ENCODE assay signal across 8 cellular contexts in genomic region chr4:169658970-169659735, GRCh38. TPM values are rescaled to one million over a fixed set of nuclear protein-coding genes. Genes with fewer than 3 reads are reported as not detected.
DNase-seq lines count a peak whose midpoint lies in the region; ATAC-seq and TF ChIP-seq lines count a peak whose summit lies in the region.

No MANE protein-coding gene starts in this region.

- no peaks in the 10 kb centered on the region for H3K27me3 Mint-ChIP-seq in activated naive CD4-positive, alpha-beta T cell treated with anti-CD3 and anti-CD28 coated beads for 36 hours (ENCODE audit: low read depth)
- H3K27me3 Mint-ChIP-seq in activated T-helper 2 cell treated with anti-CD3 and anti-CD28 coated beads, Interferon-gamma antibody, Interleukin-2, Interleukin-4, amounts not matched to agents 10 μg/mL and 5 μg/mL and 100 μg/mL, durations not matched to agents 14 hours and 24 hours and 36 hours (ENCODE audit: low read depth), result no peaks in the 10 kb centered on the region

- H3K36me3 ChIP-seq in left lung (no peaks in the 10 kb centered on the region), tibial nerve (no peaks in the 10 kb centered on the region)

- H3K27ac Mint-ChIP-seq in activated naive CD4-positive, alpha-beta T cell treated with anti-CD3 and anti-CD28 coated beads for 36 hours, result peak overlapping the region; percentile 95
- peak overlapping the region; percentile 78 for H3K27ac Mint-ChIP-seq in activated T-helper 2 cell treated with anti-CD3 and anti-CD28 coated beads, Interferon-gamma antibody, Interleukin-2, Interleukin-4, amounts not matched to agents 10 μg/mL and 5 μg/mL and 100 μg/mL, durations not matched to agents 14 hours and 24 hours and 36 hours

- H3K4me1 Mint-ChIP-seq in activated naive CD4-positive, alpha-beta T cell treated with anti-CD3 and anti-CD28 coated beads for 36 hours (ENCODE audit: low read depth), result peaks cover 26% of the 10 kb centered on the region
- H3K4me1 Mint-ChIP-seq in activated T-helper 2 cell treated with anti-CD3 and anti-CD28 coated beads, Interferon-gamma antibody, Interleukin-2, Interleukin-4, amounts not matched to agents 10 μg/mL and 5 μg/mL and 100 μg/mL, durations not matched to agents 14 hours and 24 hours and 36 hours (ENCODE audit: low read depth), result peaks cover 24% of the 10 kb centered on the region

- WGBS in tibial nerve, 2 donors, result 49% methylated on average over 6 of the region's 6 CpGs

- TF ChIP-seq EP300 in tibial nerve (IDR thresholded peaks at IDR 0.05), result no peak

- CTCF ChIA-PET in activated naive CD4-positive, alpha-beta T cell treated with anti-CD3 and anti-CD28 coated beads for 36 hours (lab: Charles Lee), result interaction anchor here (0.7 to 4.0 kb wide), 5 partner anchors 9 to 115 kb away, joined by 3 to 18 read pairs (median 5); partner anchors contain the start of genes CLCN3 and NEK1

- no peaks in the 10 kb centered on the region for H3K27me3 ChIP-seq in left lung
- no peaks in the 10 kb centered on the region for H3K27me3 ChIP-seq in tibial nerve

- no peaks in the 10 kb centered on the region for H3K9me3 Mint-ChIP-seq in activated naive CD4-positive, alpha-beta T cell treated with anti-CD3 and anti-CD28 coated beads for 36 hours
- H3K9me3 Mint-ChIP-seq in activated T-helper 2 cell treated with anti-CD3 and anti-CD28 coated beads, Interferon-gamma antibody, Interleukin-2, Interleukin-4, amounts not matched to agents 10 μg/mL and 5 μg/mL and 100 μg/mL, durations not matched to agents 14 hours and 24 hours and 36 hours, result no peaks in the 10 kb centered on the region

- H3K4me1 ChIP-seq in left lung, result peaks cover 5 to 18% of the 10 kb centered on the region in 2 donors
- H3K4me1 ChIP-seq in tibial nerve, result peaks cover 0 to 44% (median 2%) of the 10 kb centered on the region in 4 donors

- TF ChIP-seq CTCF in left lung (IDR thresholded peaks at IDR 0.05), result no peak
- no peak for TF ChIP-seq CTCF in tibial nerve (IDR thresholded peaks at IDR 0.05)

- H3K27ac ChIP-seq in left lung (peak overlapping the region; percentile 77 to 89), tibial nerve (peak overlapping the region; percentile 79 to 89 (median 84))

- intact Hi-C loops in activated naive CD4-positive, alpha-beta T cell treated with anti-CD3 and anti-CD28 coated beads for 36 hours (cut with micrococcal nuclease), result no loop called here
- intact Hi-C loops in activated T-helper 2 cell treated with anti-CD3 and anti-CD28 coated beads, Interferon-gamma antibody, Interleukin-2, Interleukin-4, amounts not matched to agents 10 μg/mL and 5 μg/mL and 100 μg/mL, durations not matched to agents 14 hours and 24 hours and 36 hours (cut with micrococcal nuclease), result no loop called here
- intact Hi-C loops in left lung (cut with DNase I), result no loop called here

- no peak overlapping the region for H3K4me3 ChIP-seq in left lung
- peak overlapping the region in 3 of 4 donors; percentile 26 to 54 (median 45) for H3K4me3 ChIP-seq in tibial nerve

- H3K9me3 ChIP-seq in left lung (no peaks in the 10 kb centered on the region), tibial nerve (no peaks in the 10 kb centered on the region)

- peaks cover 9% of the 10 kb centered on the region for H3K36me3 Mint-ChIP-seq in activated naive CD4-positive, alpha-beta T cell treated with anti-CD3 and anti-CD28 coated beads for 36 hours (ENCODE audit: low read depth)
- peaks cover 6% of the 10 kb centered on the region for H3K36me3 Mint-ChIP-seq in activated T-helper 2 cell treated with anti-CD3 and anti-CD28 coated beads, Interferon-gamma antibody, Interleukin-2, Interleukin-4, amounts not matched to agents 10 μg/mL and 5 μg/mL and 100 μg/mL, durations not matched to agents 14 hours and 24 hours and 36 hours (ENCODE audit: low read depth)

- no peak for ATAC-seq in left lung
- no peak for ATAC-seq in GM21381 (IDR thresholded peaks at IDR 0.05; ENCODE audit: unreplicated experiment)
- no peak for ATAC-seq in HG03354 (IDR thresholded peaks at IDR 0.05; ENCODE audit: poor library complexity, severe bottlenecking, unreplicated experiment)

- DNase-seq in activated naive CD4-positive, alpha-beta T cell treated with anti-CD3 and anti-CD28 coated beads for 36 hours, result no peak
- DNase-seq in activated naive CD4-positive, alpha-beta T cell treated with anti-CD3 and anti-CD28 coated beads, Interleukin-2, amount 50 U/mL, for 16 hours, result no peak
- DNase-seq in activated T-helper 2 cell treated with anti-CD3 and anti-CD28 coated beads, Interferon-gamma antibody, Interleukin-2, Interleukin-4, amounts not matched to agents 10 μg/mL and 5 μg/mL and 100 μg/mL, durations not matched to agents 14 hours and 24 hours and 36 hours (ENCODE audit: low spot score), result no peak
- no peak for DNase-seq in left lung
- no peak for DNase-seq in tibial nerve (ENCODE audit: low spot score in 2 of 2)
- no peak for DNase-seq in NCI-H1048 (lab: John Stamatoyannopoulos, UW)

- H3K4me3 Mint-ChIP-seq in activated naive CD4-positive, alpha-beta T cell treated with anti-CD3 and anti-CD28 coated beads for 36 hours, result no peak overlapping the region
- peak overlapping the region; percentile 30 for H3K4me3 Mint-ChIP-seq in activated T-helper 2 cell treated with anti-CD3 and anti-CD28 coated beads, Interferon-gamma antibody, Interleukin-2, Interleukin-4, amounts not matched to agents 10 μg/mL and 5 μg/mL and 100 μg/mL, durations not matched to agents 14 hours and 24 hours and 36 hours (ENCODE audit: low read depth)

- no peak for TF ChIP-seq POLR2A in tibial nerve (IDR thresholded peaks at IDR 0.05)

RNA-seq across cellular contexts. Expression of gene CLCN3, which starts 38.8 kb away (rescaled TPM):
- 10 to 100 TPM; 17.4 to 18.4 TPM for total RNA-seq in activated naive CD4-positive, alpha-beta T cell treated with anti-CD3 and anti-CD28 coated beads for 36 hours
- total RNA-seq in activated T-helper 2 cell treated with anti-CD3 and anti-CD28 coated beads, Interferon-gamma antibody, Interleukin-2, Interleukin-4, amounts not matched to agents 10 μg/mL and 5 μg/mL and 100 μg/mL, durations not matched to agents 14 hours and 24 hours and 36 hours, result 23.8 and 25.6 TPM in 2 replicates
- total RNA-seq in left lung, result 10 to 100 TPM; 48.1 to 49.4 TPM
- total RNA-seq in tibial nerve, result 10 to 100 TPM; 28.8 to 45.4 (median 37.7) TPM

RNA-seq across cellular contexts. Expression of gene NEK1, which starts 46.8 kb away (rescaled TPM):
- total RNA-seq in activated naive CD4-positive, alpha-beta T cell treated with anti-CD3 and anti-CD28 coated beads for 36 hours, result 10 to 100 TPM in 1 of 2 experiments, 1 to 10 TPM in 1; 9.5 to 10.3 TPM
- 9.4 and 11.1 TPM in 2 replicates for total RNA-seq in activated T-helper 2 cell treated with anti-CD3 and anti-CD28 coated beads, Interferon-gamma antibody, Interleukin-2, Interleukin-4, amounts not matched to agents 10 μg/mL and 5 μg/mL and 100 μg/mL, durations not matched to agents 14 hours and 24 hours and 36 hours
- total RNA-seq in left lung (10 to 100 TPM; 13.2 to 14.1 TPM), tibial nerve (100 to 1,000 TPM in 1 of 4 donors, 10 to 100 TPM in 3; 66.9 to 100 (median 90.5) TPM)

Comparison
In these comparisons a context has a peak if more than half of its experiments do, and no peak if none do; other contexts are left out.
1. H3K4me3 ChIP-seq: peak in tibial nerve (3 of 4); none in left lung (0 of 2).